8 cellular contexts compared by ENCODE assay signal in the genomic region with DNA sequence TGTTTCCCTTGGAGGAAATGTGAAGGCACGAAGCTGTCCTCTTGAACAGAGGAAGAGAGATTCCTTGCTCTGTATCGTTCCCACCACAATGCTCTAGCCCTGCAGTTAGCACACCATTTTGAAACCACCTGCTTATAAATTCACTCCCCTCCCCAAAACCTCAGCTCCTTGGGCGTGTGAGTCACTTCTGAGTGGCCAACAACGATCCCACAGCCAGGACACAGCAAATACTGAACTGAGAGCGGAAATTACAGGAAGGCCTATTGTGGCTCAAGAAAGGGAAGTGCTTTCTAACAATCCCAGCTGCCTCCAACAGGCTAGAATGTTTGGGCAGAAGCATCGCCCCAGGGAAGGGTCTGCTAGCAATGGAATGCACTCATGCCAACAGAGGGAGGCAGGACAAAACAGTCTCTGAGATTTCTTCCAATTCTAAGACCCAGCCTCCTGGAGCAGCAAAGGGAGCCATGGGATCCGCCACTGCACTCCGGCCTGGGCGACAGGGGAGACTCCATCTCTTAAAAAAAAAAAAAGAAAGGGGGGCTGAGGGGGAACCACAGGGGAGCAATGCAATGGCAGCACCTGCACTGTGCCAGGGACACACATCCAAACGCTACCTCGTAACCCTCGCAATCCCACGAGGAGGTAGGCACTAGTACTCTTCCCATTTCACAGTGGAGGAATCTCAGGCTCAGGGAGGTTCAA. TPM values are rescaled to one million over a fixed set of nuclear protein-coding genes. Genes with fewer than 3 reads are reported as not detected.
DNase-seq lines count a peak whose midpoint lies in the region; ATAC-seq and TF ChIP-seq lines count a peak whose summit lies in the region.

No MANE protein-coding gene starts in this region.

- H3K27me3 ChIP-seq in SJCRH30 (no peaks in the 10 kb centered on the region), esophagus squamous epithelium (no peaks in the 10 kb centered on the region)

- POLR2A ChIA-PET in RWPE1 (lab: Yijun Ruan, JAX; ENCODE audit: low non-redundant PET): no interaction called here

- TF ChIP-seq CTCF in esophagus squamous epithelium (IDR thresholded peaks at IDR 0.05): no peak
- no peak for TF ChIP-seq CTCF in RWPE1 (conservative IDR thresholded peaks at IDR 0.05; ENCODE audit: low read depth)

- 49 to 56% methylated on average over 5 to 11 of the region's 13 CpGs for WGBS in esophagus squamous epithelium, 2 donors

- no peak for TF ChIP-seq POLR2A in esophagus squamous epithelium (IDR thresholded peaks at IDR 0.05)

- no peak for ATAC-seq in sciatic nerve
- no peak for ATAC-seq in HG03342 (IDR thresholded peaks at IDR 0.05; ENCODE audit: unreplicated experiment)
- no peak for ATAC-seq in GM19324 (IDR thresholded peaks at IDR 0.05; ENCODE audit: low FRiP score, unreplicated experiment)

- no peak overlapping the region for H3K4me3 ChIP-seq in SJCRH30
- H3K4me3 ChIP-seq in esophagus squamous epithelium: peak overlapping the region in 1 of 4 donors; percentile 92

- intact Hi-C loops in esophagus squamous epithelium (cut with DNase I): no loop called here
- intact Hi-C loops in sciatic nerve (cut with DNase I): no loop called here

- peak overlapping the region; percentile 16 for H3K27ac ChIP-seq in SJCRH30
- peak overlapping the region in 3 of 4 donors; percentile 50 to 98 (median 97) for H3K27ac ChIP-seq in esophagus squamous epithelium
- H3K27ac ChIP-seq in RWPE1: no peak overlapping the region

- peak; percentile 95 for DNase-seq in H4 (ENCODE audit: low spot score)
- DNase-seq in SJCRH30: peak; percentile 83 to 90
- no peak for DNase-seq in esophagus squamous epithelium (lab: John Stamatoyannopoulos, UW)
- peak; percentile 56 for DNase-seq in sciatic nerve (ENCODE audit: low spot score)
- DNase-seq in NCI-H128 (lab: John Stamatoyannopoulos, UW; ENCODE audit: unreplicated experiment): no peak
- no peak for DNase-seq in RWPE1 (ENCODE audit: low spot score)

- H3K9me3 ChIP-seq in SJCRH30 (replicated peaks) (no peaks in the 10 kb centered on the region; the same call in 1 of the 2 replicates), esophagus squamous epithelium (no peaks in the 10 kb centered on the region)

- peaks cover 32% of the 10 kb centered on the region for H3K4me1 ChIP-seq in SJCRH30
- peaks cover 14 to 51% (median 25%) of the 10 kb centered on the region in 3 donors for H3K4me1 ChIP-seq in esophagus squamous epithelium

- CTCF ChIA-PET in RWPE1 (lab: Yijun Ruan, JAX): interaction anchor here (0.7 kb wide), 1 partner anchor 1924 kb away, joined by 3 read pairs; no protein-coding TSS in a partner anchor

- H3K36me3 ChIP-seq in SJCRH30: no peaks in the 10 kb centered on the region
- no peaks in the 10 kb centered on the region for H3K36me3 ChIP-seq in esophagus squamous epithelium

RNA-seq across cellular contexts. Expression of a gene that starts 1.9 kb away (rescaled TPM):
- total RNA-seq in H4 (2014; rRNA removed; shearing (Covaris generic)): 11.3 and 18.4 TPM in 2 replicates
- 1.6 and 2.3 TPM in 2 replicates for total RNA-seq in SJCRH30 (2014; rRNA removed; shearing (Covaris generic))
- total RNA-seq in esophagus squamous epithelium: 1 to 10 TPM; 3.2 to 5.8 (median 4.0) TPM
- total RNA-seq in sciatic nerve: 12.5 TPM

RNA-seq across cellular contexts. Expression of a gene that starts 2.1 kb away (rescaled TPM):
- total RNA-seq in H4 (2014; rRNA removed; shearing (Covaris generic)): not detected in 2 replicates
- not detected in 2 replicates for total RNA-seq in SJCRH30 (2014; rRNA removed; shearing (Covaris generic))
- total RNA-seq in esophagus squamous epithelium (1 to 10 TPM in 1 of 4 donors, not detected in 3; 1.3 TPM), sciatic nerve (3.9 TPM)

RNA-seq across cellular contexts. Expression of a gene that starts 58.6 kb away (rescaled TPM):
- total RNA-seq in H4 (2014; rRNA removed; shearing (Covaris generic)): not detected in 2 replicates
- not detected in 2 replicates for total RNA-seq in SJCRH30 (2014; rRNA removed; shearing (Covaris generic))
- not detected for total RNA-seq in esophagus squamous epithelium
- not detected for total RNA-seq in sciatic nerve

Comparison
In these comparisons a context has a peak if more than half of its experiments do, and no peak if none do; other contexts are left out.
1. DNase-seq: peak in H4 (single experiment), SJCRH30 (2 of 2) and sciatic nerve (single experiment); none in esophagus squamous epithelium (single experiment), NCI-H128 (single experiment) and RWPE1 (single experiment).